In the genomic region with DNA sequence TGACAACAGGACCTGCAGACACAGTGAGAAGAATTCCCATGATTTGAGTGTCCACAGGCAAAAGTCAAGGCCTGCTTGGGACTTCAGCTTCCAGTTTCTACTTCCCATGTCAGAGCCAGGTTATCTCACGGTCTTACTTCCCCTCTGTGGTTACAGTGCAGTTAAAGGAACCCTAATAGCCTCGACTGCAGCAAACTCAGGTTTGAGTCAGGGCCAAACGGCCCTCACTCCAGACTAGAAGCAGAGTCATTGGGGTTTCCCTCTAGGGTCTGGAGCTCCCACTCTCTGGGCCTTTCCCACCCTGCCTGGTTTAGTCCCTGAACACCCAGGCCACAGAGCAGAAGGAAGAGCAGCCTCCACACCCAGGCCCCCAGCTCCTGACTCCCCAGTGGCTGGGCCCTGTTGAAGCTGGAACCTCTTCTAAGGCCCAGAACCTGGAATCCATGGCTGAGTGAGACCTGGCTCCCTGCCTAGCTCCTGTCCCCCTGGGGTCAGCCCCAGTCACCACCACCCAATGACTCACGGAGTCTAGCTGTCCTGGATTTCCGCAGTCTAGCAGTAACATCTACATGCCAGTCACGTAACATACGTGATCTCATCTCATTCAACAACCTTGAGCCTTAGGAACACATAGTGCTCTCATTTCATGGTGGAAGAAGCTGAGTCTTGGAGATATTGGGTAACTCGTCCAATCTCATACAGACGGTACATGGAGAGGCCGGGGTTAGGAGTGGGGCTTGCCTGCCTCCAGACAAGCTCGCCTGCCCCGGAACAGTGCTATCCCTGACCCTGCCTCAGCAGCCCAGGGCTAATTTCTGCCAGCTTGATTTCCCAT, we compare ENCODE assay signal across 11 cellular contexts. TPM values are rescaled to one million over a fixed set of nuclear protein-coding genes. Genes with fewer than 3 reads are reported as not detected.
A peak's percentile ranks its signal among the peaks of the same experiment; 100 is the strongest.
DNase-seq lines count a peak whose midpoint lies in the region; ATAC-seq, FAIRE-seq and TF ChIP-seq lines count a peak whose summit lies in the region.
"Had no signal": no experiment of that assay in that cellular context is flagged by ENCODE, and none has a peak within 500 bp of the region (broad histone marks: within the 10 kb centered on the region; RNA-seq: fewer than 3 reads in every experiment).

No MANE protein-coding gene starts in this region.

- H3K36me3 Mint-ChIP-seq in CD14-positive monocyte (peaks cover 0 to 3% of the 10 kb centered on the region in 2 donors), progenitor cell of endocrine pancreas (ENCODE audit: insufficient read depth) (no peaks in the 10 kb centered on the region)

- H3K36me3 ChIP-seq in HepG2 (replicated peaks in 1 of 2; ENCODE audit: control insufficient read depth in 1 of 2, insufficient read depth in 2 of 2, low read length in 2 of 2): no peaks in the 10 kb centered on the region
- H3K36me3 ChIP-seq: gastrocnemius medialis had no signal

- 31% methylated on average over 10 of the region's 12 CpGs for WGBS in HepG2 (ENCODE audit: low lambda C conversion rate)

- no peaks in the 10 kb centered on the region for H3K9me3 ChIP-seq in HepG2 (ENCODE audit: low read length)
- H3K9me3 ChIP-seq: gastrocnemius medialis had no signal

- H2AFZ ChIP-seq in HepG2 (ENCODE audit: low read length): peak overlapping the region; percentile 44

- TF ChIP-seq RAD21 in HepG2 (CRISPR knock-in tag; IDR thresholded peaks at IDR 0.05): no peak

- intact Hi-C loops in CD14-positive monocyte (cut with micrococcal nuclease) (loop anchor here (2.0 to 5.0 kb wide), 2 partner anchors 18 to 66 kb away; partner anchors contain the start of gene MANBAL (in 2 of the 2)), HepG2 (cut with micrococcal nuclease; ENCODE audit: unreplicated experiment) (no loop called here)

- POLR2A ChIA-PET in HepG2 (lab: Yijun Ruan, JAX): interaction anchor here (0.8 to 4.2 kb wide), 13 partner anchors 13 to 263 kb away, joined by 3 to 35 read pairs (median 4); partner anchors contain the start of genes BLCAP, MANBAL and SRC

- no TSS peak for BruUV-seq in HepG2 (replicated peaks; lab: Mats Ljungman, UMichigan)

- peak overlapping the region; percentile 96 to 100 (median 99) for H3K27ac Mint-ChIP-seq in CD14-positive monocyte
- H3K27ac Mint-ChIP-seq in progenitor cell of endocrine pancreas: no peak overlapping the region
- H3K27ac Mint-ChIP-seq: activated T-helper 1 cell treated with anti-CD3 and anti-CD28 coated beads, Interleukin-12 subunit alpha, Interleukin-12 subunit beta, Interleukin-2, Interleukin-4 antibody, amounts not matched to agents 30 ng/mL and 10 ng/mL and 1 ng/mL, durations not matched to agents 14 hours and 24 hours and 36 hours had no signal

- 0 out of 4 replicates have a peak, but pooled peaks of 1 of the 2 experiments have one; percentile 25 for TF ChIP-seq POLR2A in HepG2 (IDR thresholded peaks at IDR 0.05; ENCODE audit: insufficient read depth in 1 of 2, low read depth in 2 of 2, low read length in 2 of 2)

- CTCF ChIA-PET in HepG2 (lab: Yijun Ruan, JAX; ENCODE audit: low intra/inter-chr PET ratio, low total read pairs): interaction anchor here (3.6 to 4.8 kb wide), 2 partner anchors 114 to 264 kb away, joined by 57 to 58 read pairs; no protein-coding TSS in a partner anchor

- in situ Hi-C loops in HepG2 (cut with HindIII; ENCODE audit: extremely low pct_ligation_motif_present, low pct_unique_long_range_greater_than_20kb): loop anchor here (5.0 kb wide), 2 partner anchors 116 to 256 kb away; partner anchors contain the start of gene BLCAP

- DNase-seq in CD14-positive monocyte (ENCODE audit: low spot score) (peak; percentile 90), SKM-1 treated with dmso at 0.1 percent for 144 hours (lab: John Stamatoyannopoulos, UW; ENCODE audit: unreplicated experiment) (peak; percentile 92), HepG2 (ENCODE audit: low spot score) (peak; percentile 75), NCI-H2107 (lab: John Stamatoyannopoulos, UW) (no peak), progenitor cell of endocrine pancreas (ENCODE audit: low spot score, unreplicated experiment) (no peak)
- no peak for DNase-seq in stimulated activated CD4-positive, alpha-beta T cell treated with anti-CD3 and anti-CD28 coated beads, Interleukin-4, amount 100 ng/mL, for 1 hour
- DNase-seq: gastrocnemius medialis had no signal

- TF ChIP-seq CTCF in CD14-positive monocyte (IDR thresholded peaks at IDR 0.05): no peak
- no peak for TF ChIP-seq CTCF in HepG2 (CRISPR knock-in tag; IDR thresholded peaks at IDR 0.05)
- no peak for TF ChIP-seq CTCF in progenitor cell of endocrine pancreas (IDR thresholded peaks at IDR 0.05; ENCODE audit: unreplicated experiment)

- H3K9me3 Mint-ChIP-seq in CD14-positive monocyte: peaks cover 0 to 6% (median 3%) of the 10 kb centered on the region in 7 donors
- no peaks in the 10 kb centered on the region for H3K9me3 Mint-ChIP-seq in progenitor cell of endocrine pancreas (ENCODE audit: low read depth)
- H3K9me3 Mint-ChIP-seq: activated T-helper 1 cell treated with anti-CD3 and anti-CD28 coated beads, Interleukin-12 subunit alpha, Interleukin-12 subunit beta, Interleukin-2, Interleukin-4 antibody, amounts not matched to agents 30 ng/mL and 10 ng/mL and 1 ng/mL, durations not matched to agents 14 hours and 24 hours and 36 hours had no signal

- H3K4me2 ChIP-seq in HepG2 (ENCODE audit: low read depth, low read length): peak overlapping the region; percentile 82

- peak overlapping the region; percentile 34; the same call in 1 of the 2 replicates for H3K9ac ChIP-seq in HepG2 (ENCODE audit: insufficient read depth, low read depth, low read length)

- H3K27me3 Mint-ChIP-seq in CD14-positive monocyte (ENCODE audit: low read depth in 3 of 3) (peaks cover 0 to 1% (median 0%) of the 10 kb centered on the region in 3 donors), progenitor cell of endocrine pancreas (peaks cover 3% of the 10 kb centered on the region)

- peak overlapping the region in 2 of 3 experiments; percentile 9 to 43; a peak in 4 of 6 replicates for H3K4me3 ChIP-seq in HepG2 (replicated peaks in 1 of 3; ENCODE audit: insufficient read depth in 1 of 3, low read depth in 2 of 3, low read length in 3 of 3)
- H3K4me3 ChIP-seq: gastrocnemius medialis had no signal

- H3K4me3 Mint-ChIP-seq in CD14-positive monocyte: peak overlapping the region; percentile 9 to 48
- H3K4me3 Mint-ChIP-seq in progenitor cell of endocrine pancreas (ENCODE audit: low read depth): no peak overlapping the region
- H3K4me3 Mint-ChIP-seq: activated T-helper 1 cell treated with anti-CD3 and anti-CD28 coated beads, Interleukin-12 subunit alpha, Interleukin-12 subunit beta, Interleukin-2, Interleukin-4 antibody, amounts not matched to agents 30 ng/mL and 10 ng/mL and 1 ng/mL, durations not matched to agents 14 hours and 24 hours and 36 hours had no signal

- H3K4me1 ChIP-seq in HepG2 (ENCODE audit: insufficient read depth, low read length): peaks cover 61% of the 10 kb centered on the region
- H3K4me1 ChIP-seq: gastrocnemius medialis had no signal

- TF ChIP-seq EP300 in HepG2 (IDR thresholded peaks at IDR 0.05; ENCODE audit: low read depth in 2 of 2, low read length in 2 of 2) (no peak), HepG2 (CRISPR knock-in tag; IDR thresholded peaks at IDR 0.05; ENCODE audit: borderline replicate concordance) (no peak)

- H3K79me2 ChIP-seq in HepG2 (ENCODE audit: insufficient read depth, low read length): no peaks in the 10 kb centered on the region

- peak; percentile 65 for ATAC-seq in HG02852 (IDR thresholded peaks at IDR 0.05; ENCODE audit: unreplicated experiment)
- peak; percentile 66 for ATAC-seq in HepG2
- no peak for ATAC-seq in GM19035 (IDR thresholded peaks at IDR 0.05; ENCODE audit: unreplicated experiment)

- no peak for FAIRE-seq in HepG2 (lab: Jason Lieb, UNC)

- H3K4me1 Mint-ChIP-seq in CD14-positive monocyte (peaks cover 65% of the 10 kb centered on the region), progenitor cell of endocrine pancreas (ENCODE audit: low read depth) (peaks cover 8% of the 10 kb centered on the region)

- peaks cover 4 to 14% of the 10 kb centered on the region in 2 experiments; a peak in 4 of 5 replicates for H3K27me3 ChIP-seq in HepG2 (ENCODE audit: control insufficient read depth in 1 of 2, insufficient read depth in 2 of 2, low read length in 2 of 2)
- H3K27me3 ChIP-seq: gastrocnemius medialis had no signal

- no peak overlapping the region for H3K27ac ChIP-seq in HepG2 (ENCODE audit: extremely low read length, insufficient read depth, low read length)
- H3K27ac ChIP-seq: C4-2B, gastrocnemius medialis had no signal

- H4K20me1 ChIP-seq in HepG2 (ENCODE audit: insufficient read depth, low read length): no peaks in the 10 kb centered on the region

RNA-seq across cellular contexts. Expression of gene GHRH, which starts 9.2 kb away (rescaled TPM):
- polyA plus RNA-seq in CD14-positive monocyte (not detected), HepG2 (2011; rRNA removed) (not detected in 2 replicates)
- total RNA-seq in HepG2 (2016; rRNA removed; fragmentation: Illumina TruSeq; extraction: Trizol) (not detected in 2 replicates), progenitor cell of endocrine pancreas (0.75 TPM in 1 of 2 replicates, not detected in the other)
- not detected in 2 replicates for total RNA-seq in HepG2 (2016; cell fraction: cytosol; rRNA removed; fragmentation: Illumina TruSeq; extraction: Trizol; ENCODE audit: low read depth)
- total RNA-seq in HepG2 (2016; cell fraction: insoluble cytoplasmic fraction; rRNA removed; fragmentation: Illumina TruSeq; extraction: Trizol): not detected in 2 replicates
- not detected in 2 replicates for total RNA-seq in HepG2 (2016; cell fraction: membrane; rRNA removed; fragmentation: Illumina TruSeq; extraction: Trizol)
- total RNA-seq in HepG2 (2016; cell fraction: nucleus; rRNA removed; fragmentation: Illumina TruSeq; extraction: Trizol): not detected in 2 replicates
- polyA plus RNA-seq in HepG2 (2011; cell fraction: cytosol; rRNA removed): not detected in 2 replicates
- not detected in 2 replicates for polyA plus RNA-seq in HepG2 (2011; cell fraction: nucleus; rRNA removed)
- not detected in 2 replicates for polyA plus RNA-seq in HepG2 (2012)
- not detected in 2 replicates for polyA plus RNA-seq in HepG2 (2016; cell fraction: cytosol; fragmentation: Illumina TruSeq; extraction: Trizol; ENCODE audit: low read depth)
- polyA plus RNA-seq in HepG2 (2016; cell fraction: insoluble cytoplasmic fraction; fragmentation: Illumina TruSeq; extraction: Trizol; ENCODE audit: low read depth): not detected in 2 replicates
- not detected in 2 replicates for polyA plus RNA-seq in HepG2 (2016; cell fraction: membrane; fragmentation: Illumina TruSeq; extraction: Trizol; ENCODE audit: low read depth)
- polyA plus RNA-seq in HepG2 (2016; cell fraction: nucleus; fragmentation: Illumina TruSeq; extraction: Trizol; ENCODE audit: insufficient read depth, low read depth): not detected in 2 replicates
- polyA minus RNA-seq in HepG2 (2011; rRNA and poly(A)+ RNA removed; ENCODE audit: low replicate concordance): not detected in 2 replicates
- not detected in 2 replicates for polyA minus RNA-seq in HepG2 (2011; cell fraction: cytosol; rRNA and poly(A)+ RNA removed)
- not detected in 2 replicates for polyA minus RNA-seq in HepG2 (2011; cell fraction: nucleus; rRNA and poly(A)+ RNA removed)
- total RNA-seq: activated T-helper 1 cell treated with anti-CD3 and anti-CD28 coated beads, Interleukin-12 subunit alpha, Interleukin-12 subunit beta, Interleukin-2, Interleukin-4 antibody, amounts not matched to agents 30 ng/mL and 10 ng/mL and 1 ng/mL, durations not matched to agents 14 hours and 24 hours and 36 hours; gastrocnemius medialis had no signal

RNA-seq across cellular contexts. Expression of gene MANBAL, which starts 18.7 kb away (rescaled TPM):
- 10 to 100 TPM; 17.1 to 17.3 TPM for polyA plus RNA-seq in CD14-positive monocyte
- 16.5 and 18.6 TPM in 2 replicates for total RNA-seq in HepG2 (2016; rRNA removed; fragmentation: Illumina TruSeq; extraction: Trizol)
- total RNA-seq in HepG2 (2016; cell fraction: cytosol; rRNA removed; fragmentation: Illumina TruSeq; extraction: Trizol; ENCODE audit: low read depth): 10.8 and 15.2 TPM in 2 replicates
- 15.1 and 16.2 TPM in 2 replicates for total RNA-seq in HepG2 (2016; cell fraction: insoluble cytoplasmic fraction; rRNA removed; fragmentation: Illumina TruSeq; extraction: Trizol)
- 25.3 and 29.5 TPM in 2 replicates for total RNA-seq in HepG2 (2016; cell fraction: membrane; rRNA removed; fragmentation: Illumina TruSeq; extraction: Trizol)
- total RNA-seq in HepG2 (2016; cell fraction: nucleus; rRNA removed; fragmentation: Illumina TruSeq; extraction: Trizol): 15.3 and 19.6 TPM in 2 replicates
- polyA plus RNA-seq in HepG2 (2011; rRNA removed): 70.2 and 74.1 TPM in 2 replicates
- 93.3 and 98.4 TPM in 2 replicates for polyA plus RNA-seq in HepG2 (2011; cell fraction: cytosol; rRNA removed)
- polyA plus RNA-seq in HepG2 (2011; cell fraction: nucleus; rRNA removed): 35.2 and 44.3 TPM in 2 replicates
- 45.7 and 46.8 TPM in 2 replicates for polyA plus RNA-seq in HepG2 (2012)
- polyA plus RNA-seq in HepG2 (2016; cell fraction: cytosol; fragmentation: Illumina TruSeq; extraction: Trizol; ENCODE audit: low read depth): 48.1 and 71.4 TPM in 2 replicates
- polyA plus RNA-seq in HepG2 (2016; cell fraction: insoluble cytoplasmic fraction; fragmentation: Illumina TruSeq; extraction: Trizol; ENCODE audit: low read depth): 55.8 and 57.5 TPM in 2 replicates
- polyA plus RNA-seq in HepG2 (2016; cell fraction: membrane; fragmentation: Illumina TruSeq; extraction: Trizol; ENCODE audit: low read depth): 67.6 and 91.3 TPM in 2 replicates
- polyA plus RNA-seq in HepG2 (2016; cell fraction: nucleus; fragmentation: Illumina TruSeq; extraction: Trizol; ENCODE audit: insufficient read depth, low read depth): 68.3 and 69.5 TPM in 2 replicates
- 47.1 and 62.0 TPM in 2 replicates for polyA minus RNA-seq in HepG2 (2011; rRNA and poly(A)+ RNA removed; ENCODE audit: low replicate concordance)
- polyA minus RNA-seq in HepG2 (2011; cell fraction: cytosol; rRNA and poly(A)+ RNA removed): 11.5 and 14.7 TPM in 2 replicates
- 7.6 and 12.7 TPM in 2 replicates for polyA minus RNA-seq in HepG2 (2011; cell fraction: nucleus; rRNA and poly(A)+ RNA removed)
- 39.4 and 41.2 TPM in 2 replicates for total RNA-seq in progenitor cell of endocrine pancreas

Comparison
In these comparisons a context has a peak if more than half of its experiments do, and no peak if none do; other contexts are left out.
1. DNase-seq: peak in CD14-positive monocyte (single experiment), SKM-1 treated with dmso at 0.1 percent for 144 hours (single experiment) and HepG2 (single experiment); none in NCI-H2107 (single experiment), stimulated activated CD4-positive, alpha-beta T cell treated with anti-CD3 and anti-CD28 coated beads, Interleukin-4, amount 100 ng/mL, for 1 hour (single experiment) and progenitor cell of endocrine pancreas (single experiment).